In genomic region chr19:29880498-29881081, GRCh38 we compare ENCODE assay signal across 14 cellular contexts.
"Had no signal": no experiment of that assay in that cellular context is flagged by ENCODE, and none has a peak within 500 bp of the region (broad histone marks: within the 10 kb centered on the region; RNA-seq: fewer than 3 reads in every experiment).

No MANE protein-coding gene starts in this region.

- H3K4me1 ChIP-seq: adrenal gland, lower lobe of right lung, prostate gland, right lobe of liver had no signal

- DNase-seq: activated CD8-positive, alpha-beta memory T cell treated with anti-CD3 and anti-CD28 coated beads, Interleukin-2, amount 50 U/mL, for 4 hours; activated CD8-positive, alpha-beta T cell treated with anti-CD3 and anti-CD28 coated beads for 36 hours; activated naive CD4-positive, alpha-beta T cell treated with anti-CD3 and anti-CD28 coated beads for 36 hours; effector memory CD8-positive, alpha-beta T cell; hypothalamus; lower lobe of right lung; natural killer cell; right lobe of liver; stimulated activated CD4-positive, alpha-beta T cell treated with anti-CD3 and anti-CD28 coated beads, Interleukin-4, amount 100 ng/mL, for 1 hour; stimulated activated CD8-positive, alpha-beta memory T cell treated with anti-CD3 and anti-CD28 coated beads, Interleukin-4, amount 100 ng/mL, for 48 hours; stimulated activated naive CD8-positive, alpha-beta T cell treated with anti-CD3 and anti-CD28 coated beads, Interleukin-15, amount 100 ng/mL, for 72 hours had no signal

- H3K4me3 ChIP-seq: adrenal gland, lower lobe of right lung, prostate gland, right lobe of liver, thoracic aorta had no signal

- H3K27me3 ChIP-seq: adrenal gland, right lobe of liver had no signal

- H3K9me3 ChIP-seq: adrenal gland, lower lobe of right lung, prostate gland, right lobe of liver, thoracic aorta had no signal

- H3K36me3 ChIP-seq: adrenal gland, lower lobe of right lung, prostate gland, right lobe of liver, thoracic aorta had no signal

- ATAC-seq: activated CD8-positive, alpha-beta T cell treated with anti-CD3 and anti-CD28 coated beads for 36 hours; effector memory CD8-positive, alpha-beta T cell; lower lobe of right lung; natural killer cell; stimulated activated naive CD8-positive, alpha-beta T cell treated with anti-CD3 and anti-CD28 coated beads, Interleukin-15, amount 100 ng/mL, for 72 hours had no signal

- H3K27ac ChIP-seq: adrenal gland, lower lobe of right lung, prostate gland, right lobe of liver, thoracic aorta had no signal
